In genomic region chr5:138594305-138595058, GRCh38 we compare ENCODE assay signal across 1 cellular context.
TF ChIP-seq lines count a peak whose summit lies in the region.

No MANE protein-coding gene starts in this region.

TF ChIP-seq in WTC11, 78 proteins besides CTCF, POLR2A, EP300 and RAD21 (continued from another document):
- TF ChIP-seq ARID4B (CRISPR knock-in tag; IDR thresholded peaks at IDR 0.05; ENCODE audit: borderline replicate concordance) (no peak), ATF1 (CRISPR knock-in tag; IDR thresholded peaks at IDR 0.05) (no peak), KAT7 (CRISPR knock-in tag; IDR thresholded peaks at IDR 0.05; ENCODE audit: borderline replicate concordance) (no peak), ELF4 (CRISPR knock-in tag; IDR thresholded peaks at IDR 0.05; ENCODE audit: low read depth) (no peak), SMAD4 (CRISPR knock-in tag; IDR thresholded peaks at IDR 0.05) (no peak), JUN (CRISPR knock-in tag; IDR thresholded peaks at IDR 0.05) (no peak), JAZF1 (CRISPR knock-in tag; IDR thresholded peaks at IDR 0.05) (no peak), CREM (CRISPR knock-in tag; IDR thresholded peaks at IDR 0.05) (no peak)
